In the genomic region with DNA sequence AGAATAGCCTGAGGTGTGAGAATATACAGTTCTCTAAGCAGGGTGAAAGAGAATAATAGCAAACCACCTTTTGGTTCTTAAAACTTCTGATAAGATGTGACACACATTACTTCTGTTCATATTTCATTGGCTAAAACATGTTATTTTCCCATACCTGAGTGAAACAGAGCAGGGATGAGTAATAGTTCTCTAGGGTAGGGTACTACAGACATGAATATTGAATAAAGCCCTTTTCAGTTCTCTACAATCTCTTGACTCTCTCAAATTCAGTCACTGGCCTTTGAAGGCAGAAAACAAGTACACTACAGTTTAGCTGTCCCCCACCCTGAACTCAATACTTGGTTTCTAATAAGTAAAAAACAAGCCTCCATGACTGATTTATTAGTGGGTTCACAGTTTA, we compare ENCODE assay signal across 31 cellular contexts.
"Had no signal": no experiment of that assay in that cellular context is flagged by ENCODE, and none has a peak within 500 bp of the region (broad histone marks: within the 10 kb centered on the region; RNA-seq: fewer than 3 reads in every experiment).

No MANE protein-coding gene starts in this region.

- DNase-seq: activated CD4-positive, alpha-beta memory T cell treated with anti-CD3 and anti-CD28 coated beads, Interleukin-2, amount 10 ng/mL, durations not matched to agents 7 days and 5 days; activated CD4-positive, alpha-beta T cell treated with anti-CD3 and anti-CD28 coated beads for 1 hour; activated CD4-positive, alpha-beta T cell treated with anti-CD3 and anti-CD28 coated beads for 4 hours; activated CD4-positive, alpha-beta T cell treated with anti-CD3 and anti-CD28 coated beads, Interleukin-2, amount 10 ng/mL, durations not matched to agents 7 days and 5 days; activated CD4-positive, alpha-beta T cell treated with anti-CD3 and anti-CD28 coated beads, Interleukin-2, amount 50 U/mL, for 4 hours; activated CD8-positive, alpha-beta memory T cell treated with anti-CD3 and anti-CD28 coated beads, Interleukin-2, amount 50 U/mL, for 48 hours; activated gamma-delta T cell; activated naive CD4-positive, alpha-beta T cell; activated naive CD4-positive, alpha-beta T cell treated with anti-CD3 and anti-CD28 coated beads, Interleukin-2, amount 10 ng/mL, durations not matched to agents 7 days and 5 days; activated naive CD8-positive, alpha-beta T cell treated with anti-CD3 and anti-CD28 coated beads, Interleukin-2, amount 10 ng/mL, durations not matched to agents 7 days and 5 days; activated T-cell treated with anti-CD3 and anti-CD28 coated beads for 4 hours; activated T-cell treated with anti-CD3 and anti-CD28 coated beads, Interleukin-2, amount 50 U/mL, for 24 hours; activated T-cell treated with anti-CD3 and anti-CD28 coated beads, Interleukin-2, amount 50 U/mL, for 72 hours; caudate nucleus; cortex of kidney; dermis blood vessel endothelial cell; effector CD4-positive, alpha-beta T cell; effector memory CD8-positive, alpha-beta T cell; erythroblast; foreskin keratinocyte; gastrocnemius medialis; glutamatergic neuron; heart left ventricle; T-helper 2 cell had no signal

- FAIRE-seq: bronchial epithelial cell, colon had no signal

- H3K4me3 ChIP-seq: ascending aorta, esophagus muscularis mucosa, gastrocnemius medialis, heart left ventricle had no signal

- H3K36me3 ChIP-seq: ascending aorta, esophagus muscularis mucosa, gastrocnemius medialis, heart left ventricle had no signal

- H3K36me3 Mint-ChIP-seq: activated naive CD4-positive, alpha-beta T cell treated with anti-CD3 and anti-CD28 coated beads, Interleukin-2, amount 10 ng/mL, durations not matched to agents 7 days and 5 days; activated naive CD4-positive, alpha-beta T cell treated with anti-CD3 and anti-CD28 coated beads, Interleukin-2, amount 50 U/mL, for 72 hours; activated naive CD8-positive, alpha-beta T cell treated with anti-CD3 and anti-CD28 coated beads, Interleukin-2, amount 10 ng/mL, durations not matched to agents 7 days and 5 days; brain; WTC11 had no signal

- H3K27ac Mint-ChIP-seq: activated CD4-positive, alpha-beta memory T cell treated with anti-CD3 and anti-CD28 coated beads, Interleukin-2, amount 10 ng/mL, durations not matched to agents 7 days and 5 days; activated CD4-positive, alpha-beta T cell treated with anti-CD3 and anti-CD28 coated beads, Interleukin-2, amount 10 ng/mL, durations not matched to agents 7 days and 5 days; activated naive CD4-positive, alpha-beta T cell treated with anti-CD3 and anti-CD28 coated beads, Interleukin-2, amount 10 ng/mL, durations not matched to agents 7 days and 5 days; activated naive CD4-positive, alpha-beta T cell treated with anti-CD3 and anti-CD28 coated beads, Interleukin-2, amount 50 U/mL, for 72 hours; activated naive CD8-positive, alpha-beta T cell treated with anti-CD3 and anti-CD28 coated beads, Interleukin-2, amount 10 ng/mL, durations not matched to agents 7 days and 5 days; activated T-cell treated with anti-CD3 and anti-CD28 coated beads, Interleukin-2, amount 50 U/mL, for 24 hours; activated T-cell treated with anti-CD3 and anti-CD28 coated beads, Interleukin-2, amount 50 U/mL, for 72 hours; brain; effector memory CD8-positive, alpha-beta T cell; WTC11 had no signal

- H3K27me3 ChIP-seq: ascending aorta, esophagus muscularis mucosa, foreskin keratinocyte, gastrocnemius medialis, heart left ventricle had no signal

- H3K27me3 Mint-ChIP-seq: activated CD4-positive, alpha-beta memory T cell treated with anti-CD3 and anti-CD28 coated beads, Interleukin-2, amount 10 ng/mL, durations not matched to agents 7 days and 5 days; activated CD4-positive, alpha-beta T cell treated with anti-CD3 and anti-CD28 coated beads, Interleukin-2, amount 10 ng/mL, durations not matched to agents 7 days and 5 days; activated naive CD4-positive, alpha-beta T cell treated with anti-CD3 and anti-CD28 coated beads, Interleukin-2, amount 10 ng/mL, durations not matched to agents 7 days and 5 days; activated naive CD8-positive, alpha-beta T cell treated with anti-CD3 and anti-CD28 coated beads, Interleukin-2, amount 10 ng/mL, durations not matched to agents 7 days and 5 days; activated T-cell treated with anti-CD3 and anti-CD28 coated beads, Interleukin-2, amount 50 U/mL, for 24 hours; brain; effector memory CD8-positive, alpha-beta T cell had no signal

- ATAC-seq: activated naive CD4-positive, alpha-beta T cell treated with anti-CD3 and anti-CD28 coated beads, Interleukin-2, amount 50 U/mL, for 72 hours; activated T-cell treated with anti-CD3 and anti-CD28 coated beads, Interleukin-2, amount 50 U/mL, for 72 hours; effector memory CD8-positive, alpha-beta T cell; foreskin keratinocyte; gastrocnemius medialis; heart left ventricle; WTC11 had no signal

- H3K9me3 ChIP-seq: ascending aorta, esophagus muscularis mucosa, gastrocnemius medialis had no signal

- H3K4me1 Mint-ChIP-seq: activated CD4-positive, alpha-beta memory T cell treated with anti-CD3 and anti-CD28 coated beads, Interleukin-2, amount 10 ng/mL, durations not matched to agents 7 days and 5 days; activated CD4-positive, alpha-beta T cell treated with anti-CD3 and anti-CD28 coated beads, Interleukin-2, amount 10 ng/mL, durations not matched to agents 7 days and 5 days; activated naive CD4-positive, alpha-beta T cell treated with anti-CD3 and anti-CD28 coated beads, Interleukin-2, amount 10 ng/mL, durations not matched to agents 7 days and 5 days; activated naive CD8-positive, alpha-beta T cell treated with anti-CD3 and anti-CD28 coated beads, Interleukin-2, amount 10 ng/mL, durations not matched to agents 7 days and 5 days had no signal

- H3K4me3 Mint-ChIP-seq: activated CD4-positive, alpha-beta memory T cell treated with anti-CD3 and anti-CD28 coated beads, Interleukin-2, amount 10 ng/mL, durations not matched to agents 7 days and 5 days; activated CD4-positive, alpha-beta T cell treated with anti-CD3 and anti-CD28 coated beads, Interleukin-2, amount 10 ng/mL, durations not matched to agents 7 days and 5 days; activated naive CD4-positive, alpha-beta T cell treated with anti-CD3 and anti-CD28 coated beads, Interleukin-2, amount 10 ng/mL, durations not matched to agents 7 days and 5 days; activated naive CD8-positive, alpha-beta T cell treated with anti-CD3 and anti-CD28 coated beads, Interleukin-2, amount 10 ng/mL, durations not matched to agents 7 days and 5 days; activated T-cell treated with anti-CD3 and anti-CD28 coated beads, Interleukin-2, amount 50 U/mL, for 24 hours; activated T-cell treated with anti-CD3 and anti-CD28 coated beads, Interleukin-2, amount 50 U/mL, for 72 hours; brain; effector memory CD8-positive, alpha-beta T cell; WTC11 had no signal

- H3K4me1 ChIP-seq: ascending aorta, esophagus muscularis mucosa, foreskin keratinocyte, gastrocnemius medialis, heart left ventricle had no signal

- H3K27ac ChIP-seq: ascending aorta, esophagus muscularis mucosa, foreskin keratinocyte, gastrocnemius medialis, heart left ventricle had no signal
